ENCODE assay signal across 12 cellular contexts in genomic region chr7:101238226-101239182, GRCh38. TPM values are rescaled to one million over a fixed set of nuclear protein-coding genes. Genes with fewer than 3 reads are reported as not detected.
DNase-seq lines count a peak whose midpoint lies in the region; FAIRE-seq and TF ChIP-seq lines count a peak whose summit lies in the region.
"Had no signal": no experiment of that assay in that cellular context is flagged by ENCODE, and none has a peak within 500 bp of the region (broad histone marks: within the 10 kb centered on the region; RNA-seq: fewer than 3 reads in every experiment).

No MANE protein-coding gene starts in this region.

- TF ChIP-seq POLR2A in esophagus muscularis mucosa (IDR thresholded peaks at IDR 0.05; ENCODE audit: low read depth) (no peak), thyroid gland (IDR thresholded peaks at IDR 0.05) (no peak), GM12892 (IDR thresholded peaks at IDR 0.05; ENCODE audit: low read depth, low read length) (no peak)

- no peak for TF ChIP-seq CTCF in esophagus muscularis mucosa (IDR thresholded peaks at IDR 0.05)
- TF ChIP-seq CTCF in thyroid gland (IDR thresholded peaks at IDR 0.05) = no peak

- no peaks in the 10 kb centered on the region for H3K27me3 ChIP-seq in SJCRH30
- no peaks in the 10 kb centered on the region for H3K27me3 ChIP-seq in esophagus muscularis mucosa
- no peaks in the 10 kb centered on the region for H3K27me3 ChIP-seq in thyroid gland

- H3K36me3 ChIP-seq in SJCRH30 (no peaks in the 10 kb centered on the region), esophagus muscularis mucosa (peaks cover 6 to 46% (median 35%) of the 10 kb centered on the region in 4 donors), thyroid gland (peaks cover 16% of the 10 kb centered on the region in 2 donors)

- DNase-seq in SJCRH30 (peak; percentile 85 to 93), esophagus muscularis mucosa (ENCODE audit: extremely low spot score) (no peak), myocyte (ENCODE audit: low read depth) (peak; percentile 57), thyroid gland (no peak), GM12892 (ENCODE audit: insufficient read length) (no peak), T-helper 1 cell (no peak), amniotic stem cell (lab: John Stamatoyannopoulos, UW) (no peak), GM19239 (ENCODE audit: insufficient read length, low spot score) (no peak)
- DNase-seq: activated effector memory CD4-positive, alpha-beta T cell treated with Interleukin-2 at 50 U/mL for 16 hours; SHP77 had no signal

- H3K4me3 ChIP-seq in SJCRH30 (peak overlapping the region; percentile 18), esophagus muscularis mucosa (peak overlapping the region; percentile 12 to 52 (median 38)), thyroid gland (replicated peaks in 1 of 3) (no peak overlapping the region)

- no peak for FAIRE-seq in GM12892 (lab: Jason Lieb, UNC)
- no peak for FAIRE-seq in GM19239 (lab: Jason Lieb, UNC)

- peaks cover 32% of the 10 kb centered on the region for H3K4me1 ChIP-seq in SJCRH30
- peaks cover 56 to 67% (median 64%) of the 10 kb centered on the region in 4 donors for H3K4me1 ChIP-seq in esophagus muscularis mucosa
- H3K4me1 ChIP-seq in thyroid gland = peaks cover 5 to 22% of the 10 kb centered on the region in 2 donors

- H3K9me3 ChIP-seq in SJCRH30 (replicated peaks) = no peaks in the 10 kb centered on the region
- H3K9me3 ChIP-seq in esophagus muscularis mucosa = no peaks in the 10 kb centered on the region
- H3K9me3 ChIP-seq in thyroid gland = no peaks in the 10 kb centered on the region

- H3K27ac ChIP-seq in SJCRH30 = peak overlapping the region; percentile 86
- peak overlapping the region; percentile 74 to 98 (median 80) for H3K27ac ChIP-seq in esophagus muscularis mucosa (replicated peaks in 1 of 4)
- H3K27ac ChIP-seq in thyroid gland = peak overlapping the region; percentile 63 to 81 (median 74)

- 61% methylated on average over 23 of the region's 28 CpGs for WGBS in esophagus muscularis mucosa
- 74 to 82% methylated on average over 9 to 22 of the region's 28 CpGs for WGBS in thyroid gland, 2 donors

- intact Hi-C loops in esophagus muscularis mucosa (cut with DNase I) (no loop called here), thyroid gland (cut with DNase I) (no loop called here)

- TF ChIP-seq EP300 in esophagus muscularis mucosa (IDR thresholded peaks at IDR 0.05) = no peak

RNA-seq across cellular contexts. Expression of gene CLDN15, which starts 0.9 kb away (rescaled TPM):
- total RNA-seq in SJCRH30 (2014; rRNA removed; shearing (Covaris generic)) = 4.3 and 6.4 TPM in 2 replicates
- total RNA-seq in esophagus muscularis mucosa (1 to 10 TPM; 5.3 to 9.1 (median 6.4) TPM), myocyte (3.8 and 6.6 TPM in 2 replicates), thyroid gland (1 to 10 TPM; 5.1 to 6.6 (median 5.8) TPM)
- 7.6 TPM for polyA plus RNA-seq in myocyte (2012)
- polyA plus RNA-seq in GM12892 (2012; ENCODE audit: missing spikeins) = 4.5 TPM

RNA-seq across cellular contexts. Expression of gene FIS1, which starts 6.4 kb away (rescaled TPM):
- 64.1 and 91.2 TPM in 2 replicates for total RNA-seq in SJCRH30 (2014; rRNA removed; shearing (Covaris generic))
- 100 to 1,000 TPM; 216 to 310 (median 295) TPM for total RNA-seq in esophagus muscularis mucosa
- 314 and 333 TPM in 2 replicates for total RNA-seq in myocyte
- 515 TPM for polyA plus RNA-seq in myocyte (2012)
- 100 to 1,000 TPM; 157 to 361 (median 297) TPM for total RNA-seq in thyroid gland
- polyA plus RNA-seq in GM12892 (2012; ENCODE audit: missing spikeins) = 85.7 TPM

RNA-seq across cellular contexts. Expression of gene ZNHIT1, which starts 20.5 kb away (rescaled TPM):
- total RNA-seq in SJCRH30 (2014; rRNA removed; shearing (Covaris generic)) = 67.0 and 77.8 TPM in 2 replicates
- total RNA-seq in esophagus muscularis mucosa (10 to 100 TPM; 60.6 to 86.7 (median 77.6) TPM), myocyte (103 and 116 TPM in 2 replicates), thyroid gland (100 to 1,000 TPM in 2 of 4 donors, 10 to 100 TPM in 2; 71.5 to 141 (median 107) TPM)
- polyA plus RNA-seq in myocyte (2012) = 109 TPM
- 24.6 TPM for polyA plus RNA-seq in GM12892 (2012; ENCODE audit: missing spikeins)

RNA-seq across cellular contexts. Expression of gene PLOD3, which starts 21.1 kb away (rescaled TPM):
- 53.0 and 59.7 TPM in 2 replicates for total RNA-seq in SJCRH30 (2014; rRNA removed; shearing (Covaris generic))
- total RNA-seq in esophagus muscularis mucosa = 10 to 100 TPM; 30.3 to 60.2 (median 50.1) TPM
- total RNA-seq in myocyte = 59.0 and 60.8 TPM in 2 replicates
- polyA plus RNA-seq in myocyte (2012) = 110 TPM
- 10 to 100 TPM; 30.0 to 42.5 (median 32.7) TPM for total RNA-seq in thyroid gland
- 21.0 TPM for polyA plus RNA-seq in GM12892 (2012; ENCODE audit: missing spikeins)

RNA-seq across cellular contexts. Expression of gene MOGAT3, which starts 37.7 kb away (rescaled TPM):
- total RNA-seq in SJCRH30 (2014; rRNA removed; shearing (Covaris generic)) = not detected in 2 replicates
- total RNA-seq in esophagus muscularis mucosa = under 1 TPM in 1 of 4 donors, not detected in 3; 0.17 TPM
- total RNA-seq in myocyte = not detected in 2 replicates
- polyA plus RNA-seq in myocyte (2012) = not detected
- not detected for total RNA-seq in thyroid gland
- not detected for polyA plus RNA-seq in GM12892 (2012; ENCODE audit: missing spikeins)
- total RNA-seq: dermis microvascular lymphatic vessel endothelial cell, posterior vena cava had no signal

Comparison
In these comparisons a context has a peak if more than half of its experiments do, and no peak if none do; other contexts are left out.
1. DNase-seq: peak in SJCRH30 (2 of 2) and myocyte (single experiment); none in esophagus muscularis mucosa (single experiment), thyroid gland (0 of 2), GM12892 (single experiment), T-helper 1 cell (0 of 5), amniotic stem cell (single experiment) and GM19239 (single experiment).
2. H3K4me3 ChIP-seq: peak in SJCRH30 (single experiment) and esophagus muscularis mucosa (4 of 4); none in thyroid gland (0 of 3).
3. Peak in every context shown above with its lines, with median percentiles within 50 percentile points of each other: H3K27ac ChIP-seq.